In the genomic region with DNA sequence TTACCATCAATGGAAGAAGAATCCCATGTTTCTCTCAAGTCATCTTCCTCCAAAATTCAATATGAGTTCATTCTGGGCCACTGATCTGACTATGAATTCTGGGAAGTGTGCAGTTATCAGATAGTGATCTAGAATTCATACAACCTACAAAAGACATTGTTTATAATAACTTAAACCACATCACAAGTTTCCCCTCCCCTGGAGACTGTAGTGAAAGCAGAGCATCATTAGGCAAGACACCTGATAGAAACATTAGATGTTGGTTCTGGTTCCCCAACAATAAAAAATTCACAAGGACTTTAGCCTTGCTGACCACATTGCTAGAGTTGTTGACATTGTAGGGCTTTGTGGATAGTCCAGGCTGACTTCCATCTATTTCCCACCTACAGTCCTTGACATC, we compare ENCODE assay signal across 1 cellular context.
TF ChIP-seq lines count a peak whose summit lies in the region.

No MANE protein-coding gene starts in this region.

TF ChIP-seq in HCT116, 20 proteins besides CTCF, POLR2A, EP300 and RAD21 (continued from another document):
- TF ChIP-seq REST (IDR thresholded peaks at IDR 0.05; ENCODE audit: low read depth) = no peak
- TF ChIP-seq, protein P1, sequence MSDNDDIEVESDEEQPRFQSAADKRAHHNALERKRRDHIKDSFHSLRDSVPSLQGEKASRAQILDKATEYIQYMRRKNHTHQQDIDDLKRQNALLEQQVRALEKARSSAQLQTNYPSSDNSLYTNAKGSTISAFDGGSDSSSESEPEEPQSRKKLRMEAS (IDR thresholded peaks at IDR 0.05) = no peak
- no peak for TF ChIP-seq TCF7L2 (IDR thresholded peaks at IDR 0.05; ENCODE audit: borderline replicate concordance, extremely low read depth, insufficient read depth, insufficient read length)
- no peak for TF ChIP-seq POLR2AphosphoS5 (IDR thresholded peaks at IDR 0.05; ENCODE audit: low read depth, low read length)
- TF ChIP-seq ZNF274 (IDR thresholded peaks at IDR 0.05; ENCODE audit: low read depth, low read length) = no peak
- TF ChIP-seq, protein P2, sequence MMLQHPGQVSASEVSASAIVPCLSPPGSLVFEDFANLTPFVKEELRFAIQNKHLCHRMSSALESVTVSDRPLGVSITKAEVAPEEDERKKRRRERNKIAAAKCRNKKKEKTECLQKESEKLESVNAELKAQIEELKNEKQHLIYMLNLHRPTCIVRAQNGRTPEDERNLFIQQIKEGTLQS (IDR thresholded peaks at IDR 0.05) = no peak
- no peak for TF ChIP-seq CBX3 (IDR thresholded peaks at IDR 0.05; ENCODE audit: low read depth)
- TF ChIP-seq ZBTB33 (IDR thresholded peaks at IDR 0.05; ENCODE audit: extremely low read depth, insufficient replicate concordance, low read length) = no peak
- no peak for TF ChIP-seq CEBPB (IDR thresholded peaks at IDR 0.05; ENCODE audit: low read depth)
- no peak for TF ChIP-seq JUND (IDR thresholded peaks at IDR 0.05)
- TF ChIP-seq SIN3A (IDR thresholded peaks at IDR 0.05; ENCODE audit: low read depth) = no peak
- TF ChIP-seq EZH2phosphoT487 (IDR thresholded peaks at IDR 0.05; ENCODE audit: borderline replicate concordance) = no peak
- TF ChIP-seq YY1 (IDR thresholded peaks at IDR 0.05; ENCODE audit: extremely low read depth, insufficient replicate concordance, low read depth, low read length) = no peak
- no peak for TF ChIP-seq ZFX (IDR thresholded peaks at IDR 0.05)
